In genomic region chr5:43038523-43038989, GRCh38 we compare ENCODE assay signal across 1 cellular context.
TF ChIP-seq lines count a peak whose summit lies in the region.

No MANE protein-coding gene starts in this region.

TF ChIP-seq in SK-N-SH, 30 proteins besides CTCF, POLR2A, EP300 and RAD21 (continued from another document):
- TF ChIP-seq ZBTB33 (IDR thresholded peaks at IDR 0.05; ENCODE audit: borderline replicate concordance, low read depth) (no peak), EZH2phosphoT487 (IDR thresholded peaks at IDR 0.05; ENCODE audit: borderline replicate concordance, low read depth) (no peak), MAX (IDR thresholded peaks at IDR 0.05; ENCODE audit: low read depth) (no peak), MXI1 (IDR thresholded peaks at IDR 0.05; ENCODE audit: low read depth, low read length) (no peak), SMC3 (IDR thresholded peaks at IDR 0.05; ENCODE audit: low read depth, low read length) (no peak), TAF1 (IDR thresholded peaks at IDR 0.05; ENCODE audit: borderline replicate concordance, low read depth, low read length) (no peak), ELF1 (IDR thresholded peaks at IDR 0.05) (no peak), GABPA (IDR thresholded peaks at IDR 0.05; ENCODE audit: low read depth) (no peak), CHD2 (IDR thresholded peaks at IDR 0.05; ENCODE audit: low read length, partially characterized antibody) (no peak), RXRA (IDR thresholded peaks at IDR 0.05; ENCODE audit: borderline replicate concordance, low read depth) (no peak)
